Comparison of ENCODE assay signal across 3 cellular contexts in genomic region chr5:67344870-67345269, GRCh38.
"Had no signal": no experiment of that assay in that cellular context is flagged by ENCODE, and none has a peak within 500 bp of the region (broad histone marks: within the 10 kb centered on the region; RNA-seq: fewer than 3 reads in every experiment).

No MANE protein-coding gene starts in this region.

- DNase-seq: GDM1, GF-D8 had no signal

- H3K4me3 ChIP-seq: GM12878 had no signal
